9 cellular contexts compared by ENCODE assay signal in genomic region chr17:58344047-58344790, GRCh38. TPM values are rescaled to one million over a fixed set of nuclear protein-coding genes. Genes with fewer than 3 reads are reported as not detected.
DNase-seq lines count a peak whose midpoint lies in the region; ATAC-seq and TF ChIP-seq lines count a peak whose summit lies in the region.
"Had no signal": no experiment of that assay in that cellular context is flagged by ENCODE, and none has a peak within 500 bp of the region (broad histone marks: within the 10 kb centered on the region; RNA-seq: fewer than 3 reads in every experiment).

No MANE protein-coding gene starts in this region.

- no peaks in the 10 kb centered on the region for H3K9me3 Mint-ChIP-seq in nephron progenitor cell

- DNase-seq in Panc1 (ENCODE audit: low read depth, low spot score), result no peak
- DNase-seq in activated gamma-delta T cell treated with anti-CD3 and anti-CD28 coated beads, Interleukin-2, amount 50 U/mL, for 16 hours (ENCODE audit: low read depth), result peak; percentile 89
- DNase-seq in nephron progenitor cell, result no peak
- DNase-seq in SJCRH30, result no peak
- DNase-seq in lower leg skin (ENCODE audit: low spot score in 2 of 2), result no peak
- no peak for DNase-seq in HEK293T (ENCODE audit: extremely low spot score)

- no peak overlapping the region for H3K4me3 Mint-ChIP-seq in nephron progenitor cell

- no peaks in the 10 kb centered on the region for H3K9me3 ChIP-seq in Panc1 (ENCODE audit: control insufficient read depth, insufficient read depth, low read depth, low read length)
- no peaks in the 10 kb centered on the region for H3K9me3 ChIP-seq in SJCRH30 (replicated peaks)

- no peak for TF ChIP-seq POLR2A in lower leg skin (IDR thresholded peaks at IDR 0.05)

- ATAC-seq in GM18508 (IDR thresholded peaks at IDR 0.05; ENCODE audit: insufficient read depth, unreplicated experiment), result peak; percentile 63
- ATAC-seq in HG02870 (IDR thresholded peaks at IDR 0.05; ENCODE audit: unreplicated experiment), result peak; percentile 86
- peak; percentile 57 for ATAC-seq in Panc1

- no TSS peak for BruUV-seq in Panc1 (replicated peaks; lab: Mats Ljungman, UMichigan)

- POLR2A ChIA-PET in Panc1 (lab: Charles Lee), result no interaction called here
- POLR2A ChIA-PET in HEK293T (lab: Yijun Ruan, JAX), result interaction anchor here (0.8 to 2.1 kb wide), 5 partner anchors 8 to 174 kb away, joined by 4 to 21 read pairs (median 6); partner anchors contain the start of gene SUPT4H1

- intact Hi-C loops in Panc1 (cut with micrococcal nuclease; ENCODE audit: unreplicated experiment), result no loop called here
- intact Hi-C loops in lower leg skin (cut with DNase I; ENCODE audit: low total_unique reads), result no loop called here

- peaks cover 3% of the 10 kb centered on the region for H3K27me3 Mint-ChIP-seq in nephron progenitor cell (ENCODE audit: low read depth, poor library complexity)

- H3K36me3 Mint-ChIP-seq in nephron progenitor cell (ENCODE audit: low read depth), result peaks cover 50% of the 10 kb centered on the region

- WGBS in lower leg skin, 2 donors, result 37 to 39% methylated on average over 8 to 9 of the region's 9 CpGs

- peaks cover 5% of the 10 kb centered on the region for H3K4me1 Mint-ChIP-seq in nephron progenitor cell

- H3K4me3 ChIP-seq in Panc1 (ENCODE audit: low read depth in 2 of 2, low read length in 2 of 2) (no peak overlapping the region), SJCRH30 (no peak overlapping the region), lower leg skin (ENCODE audit: low read depth, poor library complexity, severe bottlenecking) (no peak overlapping the region)
- H3K4me3 ChIP-seq: SK-N-MC had no signal

- H3K4me1 ChIP-seq in Panc1 (ENCODE audit: control insufficient read depth, insufficient read depth, low read length), result no peaks in the 10 kb centered on the region
- peaks cover 4% of the 10 kb centered on the region; the same call in 1 of the 2 replicates for H3K4me1 ChIP-seq in SJCRH30

- CTCF ChIA-PET in Panc1 (lab: Charles Lee), result no interaction called here
- CTCF ChIA-PET in HEK293T (lab: Yijun Ruan, JAX), result interaction anchor here (1.1 kb wide), 2 partner anchors 11 to 26 kb away, joined by 4 read pairs; no protein-coding TSS in a partner anchor

- in situ Hi-C loops in Panc1 (cut with HindIII; ENCODE audit: low pct_unique_long_range_greater_than_20kb, low sequenced_read_pairs), result no loop called here

- H3K27ac Mint-ChIP-seq in nephron progenitor cell, result peak overlapping the region; percentile 74

- peaks cover 8% of the 10 kb centered on the region for H3K36me3 ChIP-seq in Panc1 (ENCODE audit: control insufficient read depth, insufficient read depth, low read length)
- peaks cover 10% of the 10 kb centered on the region for H3K36me3 ChIP-seq in SJCRH30

- no peak for TF ChIP-seq CTCF in Panc1 (IDR thresholded peaks at IDR 0.05)
- no peak for TF ChIP-seq CTCF in nephron progenitor cell (IDR thresholded peaks at IDR 0.05)
- TF ChIP-seq CTCF in lower leg skin (IDR thresholded peaks at IDR 0.05), result no peak

- H3K27me3 ChIP-seq in Panc1 (ENCODE audit: control insufficient read depth, insufficient read depth, low read length) (no peaks in the 10 kb centered on the region), SJCRH30 (no peaks in the 10 kb centered on the region)

- H3K27ac ChIP-seq in Panc1 (ENCODE audit: low read length), result no peak overlapping the region
- no peak overlapping the region for H3K27ac ChIP-seq in SJCRH30
- H3K27ac ChIP-seq: SK-N-MC had no signal

TF ChIP-seq in HEK293T, 16 proteins besides CTCF, POLR2A, EP300 and RAD21:
- TF ChIP-seq FOXM1 (IDR thresholded peaks at IDR 0.05; ENCODE audit: borderline replicate concordance) (no peak), HDGF (IDR thresholded peaks at IDR 0.05; ENCODE audit: borderline replicate concordance) (no peak), CTBP1 (IDR thresholded peaks at IDR 0.05; ENCODE audit: borderline replicate concordance) (no peak), ZNF384 (IDR thresholded peaks at IDR 0.05) (no peak), TARDBP (IDR thresholded peaks at IDR 0.05) (no peak), FOXA1 (IDR thresholded peaks at IDR 0.05) (no peak), ELF4 (IDR thresholded peaks at IDR 0.05) (no peak), NFRKB (IDR thresholded peaks at IDR 0.05) (no peak), BHLHE40 (IDR thresholded peaks at IDR 0.05; ENCODE audit: borderline replicate concordance) (no peak), L3MBTL2 (conservative IDR thresholded peaks at IDR 0.05) (no peak), LEF1 (IDR thresholded peaks at IDR 0.05; ENCODE audit: borderline replicate concordance) (no peak), FOXK2 (IDR thresholded peaks at IDR 0.05) (no peak), ARNT (IDR thresholded peaks at IDR 0.05) (no peak)

RNA-seq across cellular contexts. Expression of gene SUPT4H1, which starts 7.8 kb away (rescaled TPM):
- 53.8 TPM for total RNA-seq in Panc1 (2021; ENCODE audit: unreplicated experiment)
- polyA plus RNA-seq in Panc1 (2012; ENCODE audit: insufficient read length), result 76.4 TPM
- 61.2 and 61.3 TPM in 2 replicates for total RNA-seq in SJCRH30 (2014; rRNA removed; shearing (Covaris generic))
- total RNA-seq in lower leg skin, result 10 to 100 TPM; 49.5 to 89.7 (median 57.5) TPM

RNA-seq across cellular contexts. Expression of gene TSPOAP1, which starts 15.6 kb away (rescaled TPM):
- total RNA-seq in Panc1 (2021; ENCODE audit: unreplicated experiment) (0.05 TPM), lower leg skin (10 to 100 TPM in 1 of 4 donors, 1 to 10 TPM in 3; 8.2 to 18.3 (median 8.8) TPM)
- 0.05 TPM for polyA plus RNA-seq in Panc1 (2012; ENCODE audit: insufficient read length)
- total RNA-seq in SJCRH30 (2014; rRNA removed; shearing (Covaris generic)), result 0.53 and 0.58 TPM in 2 replicates
